8 cellular contexts compared by ENCODE assay signal in genomic region chr1:235998812-235999211, GRCh38.
DNase-seq lines count a peak whose midpoint lies in the region; ATAC-seq and TF ChIP-seq lines count a peak whose summit lies in the region.

No MANE protein-coding gene starts in this region.

- peak; percentile 48 for DNase-seq in AG10803 (ENCODE audit: low read depth)
- DNase-seq in activated T-cell treated with anti-CD3 and anti-CD28 coated beads for 48 hours (ENCODE audit: low read depth), result peak; percentile 46
- no peak for DNase-seq in osteocyte (ENCODE audit: extremely low spot score, unreplicated experiment)
- DNase-seq in Calu3, result no peak
- DNase-seq in amniotic stem cell (lab: John Stamatoyannopoulos, UW), result no peak
- no peak for DNase-seq in HT-29 (ENCODE audit: low spot score)

- no peak overlapping the region for H3K4me3 ChIP-seq in AG10803 (ENCODE audit: low read length)

- intact Hi-C loops in Calu3 (cut with micrococcal nuclease; ENCODE audit: unreplicated experiment), result no loop called here

- H3K36me3 Mint-ChIP-seq in osteocyte (ENCODE audit: unreplicated experiment), result peaks cover 15% of the 10 kb centered on the region
- no peaks in the 10 kb centered on the region for H3K36me3 Mint-ChIP-seq in Calu3 (ENCODE audit: insufficient read depth, unreplicated experiment)

- H3K27ac Mint-ChIP-seq in osteocyte (ENCODE audit: unreplicated experiment) (peak overlapping the region; percentile 85), Calu3 (ENCODE audit: unreplicated experiment) (no peak overlapping the region)

- no peak overlapping the region for H3K4me3 Mint-ChIP-seq in osteocyte (ENCODE audit: unreplicated experiment)
- no peak overlapping the region for H3K4me3 Mint-ChIP-seq in Calu3 (ENCODE audit: low read depth, unreplicated experiment)

- H3K4me1 Mint-ChIP-seq in osteocyte (ENCODE audit: unreplicated experiment), result peaks cover 16% of the 10 kb centered on the region
- H3K4me1 Mint-ChIP-seq in Calu3 (ENCODE audit: low read depth, unreplicated experiment), result no peaks in the 10 kb centered on the region

- CTCF ChIA-PET in Calu3 (lab: Charles Lee), result no interaction called here

- ATAC-seq in GM19372 (IDR thresholded peaks at IDR 0.05; ENCODE audit: low read depth, unreplicated experiment), result peak; percentile 31
- peak; percentile 31 for ATAC-seq in HG03378 (IDR thresholded peaks at IDR 0.05; ENCODE audit: unreplicated experiment)

- H3K27me3 Mint-ChIP-seq in osteocyte (ENCODE audit: unreplicated experiment) (no peaks in the 10 kb centered on the region), Calu3 (ENCODE audit: unreplicated experiment) (peaks cover 7% of the 10 kb centered on the region)

- H3K9me3 Mint-ChIP-seq in osteocyte (ENCODE audit: unreplicated experiment) (no peaks in the 10 kb centered on the region), Calu3 (ENCODE audit: low read depth, unreplicated experiment) (no peaks in the 10 kb centered on the region)

- BruUV-seq in Calu3 (replicated peaks; lab: Mats Ljungman, UMichigan), result no TSS peak

- TF ChIP-seq CTCF in AG10803 (conservative IDR thresholded peaks at IDR 0.05; ENCODE audit: low read length) (no peak), osteocyte (IDR thresholded peaks at IDR 0.05) (no peak), Calu3 (IDR thresholded peaks at IDR 0.05; ENCODE audit: unreplicated experiment) (no peak)

Comparison
In these comparisons a context has a peak if more than half of its experiments do, and no peak if none do; other contexts are left out.
1. DNase-seq: peak in AG10803 (single experiment) and activated T-cell treated with anti-CD3 and anti-CD28 coated beads for 48 hours (single experiment); none in osteocyte (single experiment), Calu3 (single experiment), amniotic stem cell (single experiment) and HT-29 (single experiment).